Comparison of ENCODE assay signal across 25 cellular contexts in the genomic region with DNA sequence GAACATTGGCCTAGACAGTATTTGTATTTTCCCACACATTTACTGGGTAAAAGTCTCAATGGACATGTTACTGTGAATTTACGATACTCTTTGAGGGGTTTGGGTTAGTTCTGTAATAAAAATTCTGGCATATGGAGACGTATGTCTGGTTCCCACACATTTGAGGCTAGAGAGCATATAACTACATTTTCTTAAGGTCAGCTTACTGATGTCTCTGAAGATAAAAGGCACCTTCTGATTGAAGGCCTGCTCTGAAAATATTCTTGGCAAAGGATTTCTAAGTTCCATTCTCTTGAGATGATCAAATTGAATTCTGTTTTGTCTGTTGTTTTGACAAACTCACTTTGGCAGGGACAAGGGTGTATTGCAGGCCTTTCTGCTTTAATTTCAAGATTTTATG.
DNase-seq lines count a peak whose midpoint lies in the region; ATAC-seq, FAIRE-seq and TF ChIP-seq lines count a peak whose summit lies in the region.
"Had no signal": no experiment of that assay in that cellular context is flagged by ENCODE, and none has a peak within 500 bp of the region (broad histone marks: within the 10 kb centered on the region; RNA-seq: fewer than 3 reads in every experiment).

No MANE protein-coding gene starts in this region.

- no peaks in the 10 kb centered on the region for H3K27me3 ChIP-seq in osteoblast (ENCODE audit: insufficient read depth, low read length)
- H3K27me3 ChIP-seq: MG63, SJCRH30 had no signal

- no peak overlapping the region for H3K4me3 ChIP-seq in osteoblast (ENCODE audit: insufficient read depth, low read length)
- H3K4me3 ChIP-seq: A549, MG63, SJCRH30 had no signal

- H3K27ac ChIP-seq in osteoblast (ENCODE audit: low read depth, low read length) = peak overlapping the region; percentile 43
- H3K27ac ChIP-seq: A549, C4-2B, SJCRH30 had no signal

- peak; percentile 69 for ATAC-seq in SK-N-SH treated with all-trans-retinoic acid at 6 μM for 48 hours
- ATAC-seq in HG02798 (IDR thresholded peaks at IDR 0.05; ENCODE audit: poor library complexity, unreplicated experiment) = no peak
- ATAC-seq: A549; CD8-positive, alpha-beta T cell; PC-3 had no signal

- H3K36me3 ChIP-seq in osteoblast (ENCODE audit: insufficient read depth, low read length) = no peaks in the 10 kb centered on the region
- H3K36me3 ChIP-seq: MG63, SJCRH30 had no signal

- TF ChIP-seq POLR2A in GM12891 (IDR thresholded peaks at IDR 0.05; ENCODE audit: low read depth, low read length) = no peak

- no peaks in the 10 kb centered on the region for H3K9me3 ChIP-seq in osteoblast (ENCODE audit: low read depth, low read length)
- H3K9me3 ChIP-seq: A549, MG63, SJCRH30 had no signal

- DNase-seq in osteoblast (ENCODE audit: insufficient read length, low spot score, missing footprints) (peak; percentile 47), superior temporal gyrus (ENCODE audit: extremely low spot score) (no peak), GM12891 (ENCODE audit: insufficient read length, low spot score) (no peak)
- no peak for DNase-seq in stimulated activated CD4-positive, alpha-beta T cell treated with anti-CD3 and anti-CD28 coated beads, Interleukin-4, amount 100 ng/mL, for 4 hours
- DNase-seq: Calu3; CD8-positive, alpha-beta T cell; DMS79 treated with DMSO at 0.1 percent for 48 hours; IMR-90; KG1; MG63; NCI-H1105 treated with DMSO at 0.1 percent for 48 hours; NCI-H2029 treated with DMSO at 0.1 percent for 48 hours; NCI-H446 treated with DMSO at 0.1 percent for 48 hours; NCI-H526; NCI-H82; NK-92 treated with Interleukin-12 subunit alpha and Interleukin-12 subunit beta, amount 100 ng/mL, for 24 hours; PC-3; SJCRH30 had no signal

- H2AFZ ChIP-seq in osteoblast (ENCODE audit: low read length) = no peak overlapping the region

- H3K79me2 ChIP-seq in osteoblast (ENCODE audit: insufficient read depth, low read length) = no peaks in the 10 kb centered on the region

- H3K4me1 ChIP-seq in osteoblast (ENCODE audit: insufficient read depth, low read length) = peaks cover 25% of the 10 kb centered on the region
- H3K4me1 ChIP-seq: A549, SJCRH30 had no signal

- FAIRE-seq in endometrium (lab: Jason Lieb, UNC) (peak; percentile 71), GM12891 (lab: Jason Lieb, UNC) (no peak)
- FAIRE-seq: A549, GM18507, H54 had no signal

- H4K20me1 ChIP-seq in osteoblast (ENCODE audit: insufficient read depth, low read length) = no peaks in the 10 kb centered on the region

- TF ChIP-seq CTCF in osteoblast (IDR thresholded peaks at IDR 0.05; ENCODE audit: extremely low read depth, low read depth, low read length) = no peak

- no peak overlapping the region for H3K4me2 ChIP-seq in osteoblast (ENCODE audit: insufficient read depth, low read length)
- H3K4me2 ChIP-seq: A549 had no signal

TF ChIP-seq in SK-N-SH treated with all-trans-retinoic acid at 6 μM for 48 hours, 23 proteins besides CTCF, POLR2A, EP300 and RAD21:
- TF ChIP-seq CREB5 (CRISPR knock-in tag; IDR thresholded peaks at IDR 0.05; ENCODE audit: low read depth) (peak; percentile 70; the same call in 1 of the 2 replicates), ISL1 (CRISPR knock-in tag; IDR thresholded peaks at IDR 0.05) (peak; percentile 97), ZC3H10 (CRISPR knock-in tag; IDR thresholded peaks at IDR 0.05) (no peak; the same call in 1 of the 2 replicates)
- TF ChIP-seq, protein P1, sequence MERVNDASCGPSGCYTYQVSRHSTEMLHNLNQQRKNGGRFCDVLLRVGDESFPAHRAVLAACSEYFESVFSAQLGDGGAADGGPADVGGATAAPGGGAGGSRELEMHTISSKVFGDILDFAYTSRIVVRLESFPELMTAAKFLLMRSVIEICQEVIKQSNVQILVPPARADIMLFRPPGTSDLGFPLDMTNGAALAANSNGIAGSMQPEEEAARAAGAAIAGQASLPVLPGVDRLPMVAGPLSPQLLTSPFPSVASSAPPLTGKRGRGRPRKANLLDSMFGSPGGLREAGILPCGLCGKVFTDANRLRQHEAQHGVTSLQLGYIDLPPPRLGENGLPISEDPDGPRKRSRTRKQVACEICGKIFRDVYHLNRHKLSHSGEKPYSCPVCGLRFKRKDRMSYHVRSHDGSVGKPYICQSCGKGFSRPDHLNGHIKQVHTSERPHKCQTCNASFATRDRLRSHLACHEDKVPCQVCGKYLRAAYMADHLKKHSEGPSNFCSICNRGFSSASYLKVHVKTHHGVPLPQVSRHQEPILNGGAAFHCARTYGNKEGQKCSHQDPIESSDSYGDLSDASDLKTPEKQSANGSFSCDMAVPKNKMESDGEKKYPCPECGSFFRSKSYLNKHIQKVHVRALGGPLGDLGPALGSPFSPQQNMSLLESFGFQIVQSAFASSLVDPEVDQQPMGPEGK (CRISPR knock-in tag; IDR thresholded peaks at IDR 0.05; ENCODE audit: borderline replicate concordance) = 0 out of 2 replicates have a peak, but pooled peaks have one; percentile 49

TF ChIP-seq in GM12891, 5 proteins besides CTCF, POLR2A, EP300 and RAD21:
- no peak for TF ChIP-seq TAF1 (IDR thresholded peaks at IDR 0.05; ENCODE audit: low read depth, low read length)
- no peak for TF ChIP-seq POLR2AphosphoS5 (IDR thresholded peaks at IDR 0.05; ENCODE audit: low read depth, low read length)
- TF ChIP-seq SPI1 (IDR thresholded peaks at IDR 0.05; ENCODE audit: low read depth, low read length) = no peak
- TF ChIP-seq POU2F2 (IDR thresholded peaks at IDR 0.05; ENCODE audit: low read depth, low read length) = no peak
- no peak for TF ChIP-seq PAX5 (IDR thresholded peaks at IDR 0.05; ENCODE audit: insufficient read depth, low read length, severe bottlenecking)
